In genomic region chr16:80350066-80350465, GRCh38 we compare ENCODE assay signal across 23 cellular contexts.
"Had no signal": no experiment of that assay in that cellular context is flagged by ENCODE, and none has a peak within 500 bp of the region (broad histone marks: within the 10 kb centered on the region; RNA-seq: fewer than 3 reads in every experiment).

No MANE protein-coding gene starts in this region.

- H3K36me3 Mint-ChIP-seq: memory B cell; natural killer cell; stimulated activated effector memory CD8-positive, alpha-beta T cell treated with anti-CD3 and anti-CD28 coated beads, Interleukin-12 subunit alpha, Interleukin-12 subunit beta, amount 100 ng/mL, for 72 hours; type B pancreatic cell had no signal

- H3K9me3 ChIP-seq: gastrocnemius medialis, neutrophil, stomach, thyroid gland had no signal

- H3K9me3 Mint-ChIP-seq: natural killer cell; stimulated activated effector memory CD8-positive, alpha-beta T cell treated with anti-CD3 and anti-CD28 coated beads, Interleukin-12 subunit alpha, Interleukin-12 subunit beta, amount 100 ng/mL, for 72 hours; type B pancreatic cell had no signal

- H3K36me3 ChIP-seq: gastrocnemius medialis, neutrophil, stomach, thyroid gland had no signal

- H3K79me2 ChIP-seq: parathyroid adenoma had no signal

- H3K27me3 ChIP-seq: gastrocnemius medialis, neutrophil, stomach, thyroid gland had no signal

- H3K27me3 Mint-ChIP-seq: progenitor cell of endocrine pancreas, type B pancreatic cell had no signal

- H3K4me1 Mint-ChIP-seq: memory B cell; natural killer cell; stimulated activated effector memory CD8-positive, alpha-beta T cell treated with anti-CD3 and anti-CD28 coated beads, Interleukin-12 subunit alpha, Interleukin-12 subunit beta, amount 100 ng/mL, for 72 hours had no signal

- H3K27ac ChIP-seq: dorsolateral prefrontal cortex, epithelial cell of prostate, gastrocnemius medialis, neutrophil, parathyroid adenoma, stomach, thyroid gland had no signal

- H3K4me3 Mint-ChIP-seq: memory B cell; natural killer cell; stimulated activated effector memory CD8-positive, alpha-beta T cell treated with anti-CD3 and anti-CD28 coated beads, Interleukin-12 subunit alpha, Interleukin-12 subunit beta, amount 100 ng/mL, for 72 hours; type B pancreatic cell had no signal

- DNase-seq: dorsolateral prefrontal cortex; effector CD4-positive, alpha-beta T cell; foreskin fibroblast; gastrocnemius medialis; head of caudate nucleus; kidney; natural killer cell; stimulated activated CD4-positive, alpha-beta T cell treated with anti-CD3 and anti-CD28 coated beads, Interleukin-2, amount 100 ng/mL, for 24 hours; stimulated activated CD4-positive, alpha-beta T cell treated with anti-CD3 and anti-CD28 coated beads, Interleukin-4, amount 100 ng/mL, for 24 hours; stimulated activated naive CD4-positive, alpha-beta T cell treated with Interleukin-2 at 50 U/mL for 16 hours; stomach; thyroid gland had no signal

- H2AFZ ChIP-seq: parathyroid adenoma had no signal

- H3K9ac ChIP-seq: parathyroid adenoma had no signal

- H3K27ac Mint-ChIP-seq: memory B cell; natural killer cell; progenitor cell of endocrine pancreas; stimulated activated effector memory CD8-positive, alpha-beta T cell treated with anti-CD3 and anti-CD28 coated beads, Interleukin-12 subunit alpha, Interleukin-12 subunit beta, amount 100 ng/mL, for 72 hours; type B pancreatic cell had no signal

- ATAC-seq: esophagus mucosa; gastrocnemius medialis; left lobe of liver; sciatic nerve; stimulated activated effector memory CD8-positive, alpha-beta T cell treated with anti-CD3 and anti-CD28 coated beads, Interleukin-12 subunit alpha, Interleukin-12 subunit beta, amount 100 ng/mL, for 72 hours had no signal

- H3K4me3 ChIP-seq: dorsolateral prefrontal cortex, gastrocnemius medialis, lung, stomach, thyroid gland had no signal

- H3K4me1 ChIP-seq: gastrocnemius medialis, parathyroid adenoma, thyroid gland had no signal
